1 cellular context compared by ENCODE assay signal in genomic region chr2:42052702-42053481, GRCh38.
TF ChIP-seq lines count a peak whose summit lies in the region.

No MANE protein-coding gene starts in this region.

TF ChIP-seq in HepG2, 621 proteins besides CTCF, POLR2A, EP300 and RAD21 (continues in another document):
- TF ChIP-seq XBP1 (CRISPR knock-in tag; IDR thresholded peaks at IDR 0.05) (no peak), ZNF816 (CRISPR knock-in tag; IDR thresholded peaks at IDR 0.05; ENCODE audit: borderline replicate concordance) (no peak), ZBTB20 (CRISPR knock-in tag; IDR thresholded peaks at IDR 0.05; ENCODE audit: borderline replicate concordance, low read depth) (no peak), SIN3A (IDR thresholded peaks at IDR 0.05; ENCODE audit: borderline replicate concordance, low read depth, low read length) (no peak), MIER3 (CRISPR knock-in tag; IDR thresholded peaks at IDR 0.05; ENCODE audit: borderline replicate concordance) (no peak), CENPT (CRISPR knock-in tag; IDR thresholded peaks at IDR 0.05; ENCODE audit: low read depth) (no peak), ZNF3 (CRISPR knock-in tag; IDR thresholded peaks at IDR 0.05) (no peak), IKZF1 (IDR thresholded peaks at IDR 0.05) (no peak), POGZ (CRISPR knock-in tag; IDR thresholded peaks at IDR 0.05) (0 out of 2 replicates have a peak, but pooled peaks have one; percentile 11), ZNF331 (CRISPR knock-in tag; IDR thresholded peaks at IDR 0.05) (0 out of 2 replicates have a peak, but pooled peaks have one; percentile 8), ZNF510 (CRISPR knock-in tag; IDR thresholded peaks at IDR 0.05; ENCODE audit: low read depth) (no peak), MYPOP (CRISPR knock-in tag; IDR thresholded peaks at IDR 0.05) (no peak), ZNF598 (CRISPR knock-in tag; IDR thresholded peaks at IDR 0.05; ENCODE audit: borderline replicate concordance) (no peak), RXRB (CRISPR knock-in tag; IDR thresholded peaks at IDR 0.05; ENCODE audit: borderline replicate concordance) (peak; percentile 7; the same call in 1 of the 2 replicates), SP140L (CRISPR knock-in tag; IDR thresholded peaks at IDR 0.05; ENCODE audit: borderline replicate concordance) (no peak), IRF1 (CRISPR knock-in tag; IDR thresholded peaks at IDR 0.05; ENCODE audit: low read depth) (no peak), ZFP91 (CRISPR knock-in tag; IDR thresholded peaks at IDR 0.05; ENCODE audit: borderline replicate concordance) (0 out of 2 replicates have a peak, but pooled peaks have one; percentile 31), ZNF597 (CRISPR knock-in tag; IDR thresholded peaks at IDR 0.05) (no peak), MIXL1 (CRISPR knock-in tag; IDR thresholded peaks at IDR 0.05) (no peak), ZNF629 (CRISPR knock-in tag; conservative IDR thresholded peaks at IDR 0.05) (no peak), PREB (CRISPR knock-in tag; IDR thresholded peaks at IDR 0.05) (no peak), NR2F2 (IDR thresholded peaks at IDR 0.05; ENCODE audit: borderline replicate concordance, low read depth) (peak; percentile 73; the same call in 1 of the 2 replicates), KDM6A (CRISPR knock-in tag; IDR thresholded peaks at IDR 0.05; ENCODE audit: low read depth) (no peak), ZNF256 (CRISPR knock-in tag; conservative IDR thresholded peaks at IDR 0.05) (no peak), ZBTB39 (CRISPR knock-in tag; IDR thresholded peaks at IDR 0.05) (no peak)
- TF ChIP-seq, protein P1, sequence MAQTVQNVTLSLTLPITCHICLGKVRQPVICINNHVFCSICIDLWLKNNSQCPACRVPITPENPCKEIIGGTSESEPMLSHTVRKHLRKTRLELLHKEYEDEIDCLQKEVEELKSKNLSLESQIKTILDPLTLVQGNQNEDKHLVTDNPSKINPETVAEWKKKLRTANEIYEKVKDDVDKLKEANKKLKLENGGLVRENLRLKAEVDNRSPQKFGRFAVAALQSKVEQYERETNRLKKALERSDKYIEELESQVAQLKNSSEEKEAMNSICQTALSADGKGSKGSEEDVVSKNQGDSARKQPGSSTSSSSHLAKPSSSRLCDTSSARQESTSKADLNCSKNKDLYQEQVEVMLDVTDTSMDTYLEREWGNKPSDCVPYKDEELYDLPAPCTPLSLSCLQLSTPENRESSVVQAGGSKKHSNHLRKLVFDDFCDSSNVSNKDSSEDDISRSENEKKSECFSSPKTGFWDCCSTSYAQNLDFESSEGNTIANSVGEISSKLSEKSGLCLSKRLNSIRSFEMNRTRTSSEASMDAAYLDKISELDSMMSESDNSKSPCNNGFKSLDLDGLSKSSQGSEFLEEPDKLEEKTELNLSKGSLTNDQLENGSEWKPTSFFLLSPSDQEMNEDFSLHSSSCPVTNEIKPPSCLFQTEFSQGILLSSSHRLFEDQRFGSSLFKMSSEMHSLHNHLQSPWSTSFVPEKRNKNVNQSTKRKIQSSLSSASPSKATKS (CRISPR knock-in tag; IDR thresholded peaks at IDR 0.05): 0 out of 2 replicates have a peak, but pooled peaks have one; percentile 53
- TF ChIP-seq, protein P2, sequence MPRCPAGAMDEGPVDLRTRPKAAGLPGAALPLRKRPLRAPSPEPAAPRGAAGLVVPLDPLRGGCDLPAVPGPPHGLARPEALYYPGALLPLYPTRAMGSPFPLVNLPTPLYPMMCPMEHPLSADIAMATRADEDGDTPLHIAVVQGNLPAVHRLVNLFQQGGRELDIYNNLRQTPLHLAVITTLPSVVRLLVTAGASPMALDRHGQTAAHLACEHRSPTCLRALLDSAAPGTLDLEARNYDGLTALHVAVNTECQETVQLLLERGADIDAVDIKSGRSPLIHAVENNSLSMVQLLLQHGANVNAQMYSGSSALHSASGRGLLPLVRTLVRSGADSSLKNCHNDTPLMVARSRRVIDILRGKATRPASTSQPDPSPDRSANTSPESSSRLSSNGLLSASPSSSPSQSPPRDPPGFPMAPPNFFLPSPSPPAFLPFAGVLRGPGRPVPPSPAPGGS (CRISPR knock-in tag; IDR thresholded peaks at IDR 0.05): no peak
- TF ChIP-seq, protein P3, sequence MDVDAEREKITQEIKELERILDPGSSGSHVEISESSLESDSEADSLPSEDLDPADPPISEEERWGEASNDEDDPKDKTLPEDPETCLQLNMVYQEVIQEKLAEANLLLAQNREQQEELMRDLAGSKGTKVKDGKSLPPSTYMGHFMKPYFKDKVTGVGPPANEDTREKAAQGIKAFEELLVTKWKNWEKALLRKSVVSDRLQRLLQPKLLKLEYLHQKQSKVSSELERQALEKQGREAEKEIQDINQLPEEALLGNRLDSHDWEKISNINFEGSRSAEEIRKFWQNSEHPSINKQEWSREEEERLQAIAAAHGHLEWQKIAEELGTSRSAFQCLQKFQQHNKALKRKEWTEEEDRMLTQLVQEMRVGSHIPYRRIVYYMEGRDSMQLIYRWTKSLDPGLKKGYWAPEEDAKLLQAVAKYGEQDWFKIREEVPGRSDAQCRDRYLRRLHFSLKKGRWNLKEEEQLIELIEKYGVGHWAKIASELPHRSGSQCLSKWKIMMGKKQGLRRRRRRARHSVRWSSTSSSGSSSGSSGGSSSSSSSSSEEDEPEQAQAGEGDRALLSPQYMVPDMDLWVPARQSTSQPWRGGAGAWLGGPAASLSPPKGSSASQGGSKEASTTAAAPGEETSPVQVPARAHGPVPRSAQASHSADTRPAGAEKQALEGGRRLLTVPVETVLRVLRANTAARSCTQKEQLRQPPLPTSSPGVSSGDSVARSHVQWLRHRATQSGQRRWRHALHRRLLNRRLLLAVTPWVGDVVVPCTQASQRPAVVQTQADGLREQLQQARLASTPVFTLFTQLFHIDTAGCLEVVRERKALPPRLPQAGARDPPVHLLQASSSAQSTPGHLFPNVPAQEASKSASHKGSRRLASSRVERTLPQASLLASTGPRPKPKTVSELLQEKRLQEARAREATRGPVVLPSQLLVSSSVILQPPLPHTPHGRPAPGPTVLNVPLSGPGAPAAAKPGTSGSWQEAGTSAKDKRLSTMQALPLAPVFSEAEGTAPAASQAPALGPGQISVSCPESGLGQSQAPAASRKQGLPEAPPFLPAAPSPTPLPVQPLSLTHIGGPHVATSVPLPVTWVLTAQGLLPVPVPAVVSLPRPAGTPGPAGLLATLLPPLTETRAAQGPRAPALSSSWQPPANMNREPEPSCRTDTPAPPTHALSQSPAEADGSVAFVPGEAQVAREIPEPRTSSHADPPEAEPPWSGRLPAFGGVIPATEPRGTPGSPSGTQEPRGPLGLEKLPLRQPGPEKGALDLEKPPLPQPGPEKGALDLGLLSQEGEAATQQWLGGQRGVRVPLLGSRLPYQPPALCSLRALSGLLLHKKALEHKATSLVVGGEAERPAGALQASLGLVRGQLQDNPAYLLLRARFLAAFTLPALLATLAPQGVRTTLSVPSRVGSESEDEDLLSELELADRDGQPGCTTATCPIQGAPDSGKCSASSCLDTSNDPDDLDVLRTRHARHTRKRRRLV (CRISPR knock-in tag; IDR thresholded peaks at IDR 0.05): no peak
- TF ChIP-seq, protein P4, sequence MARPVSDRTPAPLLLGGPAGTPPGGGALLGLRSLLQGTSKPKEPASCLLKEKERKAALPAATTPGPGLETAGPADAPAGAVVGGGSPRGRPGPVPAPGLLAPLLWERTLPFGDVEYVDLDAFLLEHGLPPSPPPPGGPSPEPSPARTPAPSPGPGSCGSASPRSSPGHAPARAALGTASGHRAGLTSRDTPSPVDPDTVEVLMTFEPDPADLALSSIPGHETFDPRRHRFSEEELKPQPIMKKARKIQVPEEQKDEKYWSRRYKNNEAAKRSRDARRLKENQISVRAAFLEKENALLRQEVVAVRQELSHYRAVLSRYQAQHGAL (CRISPR knock-in tag; IDR thresholded peaks at IDR 0.05; ENCODE audit: not compliant biosample characterization): no peak
- TF ChIP-seq, protein P5, sequence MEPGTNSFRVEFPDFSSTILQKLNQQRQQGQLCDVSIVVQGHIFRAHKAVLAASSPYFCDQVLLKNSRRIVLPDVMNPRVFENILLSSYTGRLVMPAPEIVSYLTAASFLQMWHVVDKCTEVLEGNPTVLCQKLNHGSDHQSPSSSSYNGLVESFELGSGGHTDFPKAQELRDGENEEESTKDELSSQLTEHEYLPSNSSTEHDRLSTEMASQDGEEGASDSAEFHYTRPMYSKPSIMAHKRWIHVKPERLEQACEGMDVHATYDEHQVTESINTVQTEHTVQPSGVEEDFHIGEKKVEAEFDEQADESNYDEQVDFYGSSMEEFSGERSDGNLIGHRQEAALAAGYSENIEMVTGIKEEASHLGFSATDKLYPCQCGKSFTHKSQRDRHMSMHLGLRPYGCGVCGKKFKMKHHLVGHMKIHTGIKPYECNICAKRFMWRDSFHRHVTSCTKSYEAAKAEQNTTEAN (CRISPR knock-in tag; conservative IDR thresholded peaks at IDR 0.05): no peak
- TF ChIP-seq, protein P6, sequence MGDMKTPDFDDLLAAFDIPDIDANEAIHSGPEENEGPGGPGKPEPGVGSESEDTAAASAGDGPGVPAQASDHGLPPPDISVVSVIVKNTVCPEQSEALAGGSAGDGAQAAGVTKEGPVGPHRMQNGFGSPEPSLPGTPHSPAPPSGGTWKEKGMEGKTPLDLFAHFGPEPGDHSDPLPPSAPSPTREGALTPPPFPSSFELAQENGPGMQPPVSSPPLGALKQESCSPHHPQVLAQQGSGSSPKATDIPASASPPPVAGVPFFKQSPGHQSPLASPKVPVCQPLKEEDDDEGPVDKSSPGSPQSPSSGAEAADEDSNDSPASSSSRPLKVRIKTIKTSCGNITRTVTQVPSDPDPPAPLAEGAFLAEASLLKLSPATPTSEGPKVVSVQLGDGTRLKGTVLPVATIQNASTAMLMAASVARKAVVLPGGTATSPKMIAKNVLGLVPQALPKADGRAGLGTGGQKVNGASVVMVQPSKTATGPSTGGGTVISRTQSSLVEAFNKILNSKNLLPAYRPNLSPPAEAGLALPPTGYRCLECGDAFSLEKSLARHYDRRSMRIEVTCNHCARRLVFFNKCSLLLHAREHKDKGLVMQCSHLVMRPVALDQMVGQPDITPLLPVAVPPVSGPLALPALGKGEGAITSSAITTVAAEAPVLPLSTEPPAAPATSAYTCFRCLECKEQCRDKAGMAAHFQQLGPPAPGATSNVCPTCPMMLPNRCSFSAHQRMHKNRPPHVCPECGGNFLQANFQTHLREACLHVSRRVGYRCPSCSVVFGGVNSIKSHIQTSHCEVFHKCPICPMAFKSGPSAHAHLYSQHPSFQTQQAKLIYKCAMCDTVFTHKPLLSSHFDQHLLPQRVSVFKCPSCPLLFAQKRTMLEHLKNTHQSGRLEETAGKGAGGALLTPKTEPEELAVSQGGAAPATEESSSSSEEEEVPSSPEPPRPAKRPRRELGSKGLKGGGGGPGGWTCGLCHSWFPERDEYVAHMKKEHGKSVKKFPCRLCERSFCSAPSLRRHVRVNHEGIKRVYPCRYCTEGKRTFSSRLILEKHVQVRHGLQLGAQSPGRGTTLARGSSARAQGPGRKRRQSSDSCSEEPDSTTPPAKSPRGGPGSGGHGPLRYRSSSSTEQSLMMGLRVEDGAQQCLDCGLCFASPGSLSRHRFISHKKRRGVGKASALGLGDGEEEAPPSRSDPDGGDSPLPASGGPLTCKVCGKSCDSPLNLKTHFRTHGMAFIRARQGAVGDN (CRISPR knock-in tag; IDR thresholded peaks at IDR 0.05): no peak
